ENCODE assay signal across 1 cellular context in the genomic region with DNA sequence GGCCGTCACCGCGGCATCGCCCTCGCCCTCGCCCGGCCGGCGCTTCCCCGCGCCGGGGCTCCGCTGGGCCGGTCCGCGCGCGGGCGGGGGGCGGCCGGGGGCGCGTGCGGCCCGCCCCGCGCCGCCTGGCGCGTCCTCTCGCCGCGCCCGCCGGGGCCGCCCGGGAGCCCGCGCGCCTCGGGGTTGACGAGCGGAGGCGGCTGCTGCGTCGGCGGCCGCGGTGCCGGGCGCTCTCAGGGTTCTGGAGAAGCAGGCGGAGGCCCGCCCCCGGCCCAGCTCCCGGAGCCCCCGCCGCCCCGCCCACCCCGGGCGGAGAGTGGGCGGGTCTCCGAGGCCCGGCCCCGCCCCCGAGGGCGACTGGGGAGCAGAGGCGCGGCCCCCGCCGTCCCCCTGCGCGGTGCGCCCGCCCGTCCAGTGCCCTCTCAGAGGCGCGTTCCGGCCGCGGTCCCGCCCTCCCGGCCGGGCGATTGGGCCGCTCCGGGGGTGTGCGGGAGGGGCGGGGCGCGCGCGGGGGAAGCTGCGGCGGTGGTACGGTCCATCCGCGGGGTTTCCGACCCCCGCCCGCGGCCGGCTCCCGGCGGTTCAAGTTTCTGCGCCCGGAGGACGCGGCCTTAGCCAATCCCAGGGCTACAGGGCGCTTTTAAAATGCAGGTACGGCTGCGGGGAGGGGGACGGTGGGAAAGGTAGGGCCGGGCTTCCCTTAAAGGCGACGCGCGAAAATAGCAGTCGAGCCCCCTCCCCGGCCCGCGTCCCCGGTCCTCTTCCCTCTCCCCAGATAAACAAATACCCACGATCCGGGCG.
TF ChIP-seq lines count a peak whose summit lies in the region.

A gene (minus strand): TSS at position 243 of the 801 bp plus-strand sequence. CDS start 248 bp downstream, outside the sequence.

TF ChIP-seq in Ishikawa, 13 proteins besides CTCF, POLR2A, EP300 and RAD21 (continued from another document):
- TF ChIP-seq, protein P1, sequence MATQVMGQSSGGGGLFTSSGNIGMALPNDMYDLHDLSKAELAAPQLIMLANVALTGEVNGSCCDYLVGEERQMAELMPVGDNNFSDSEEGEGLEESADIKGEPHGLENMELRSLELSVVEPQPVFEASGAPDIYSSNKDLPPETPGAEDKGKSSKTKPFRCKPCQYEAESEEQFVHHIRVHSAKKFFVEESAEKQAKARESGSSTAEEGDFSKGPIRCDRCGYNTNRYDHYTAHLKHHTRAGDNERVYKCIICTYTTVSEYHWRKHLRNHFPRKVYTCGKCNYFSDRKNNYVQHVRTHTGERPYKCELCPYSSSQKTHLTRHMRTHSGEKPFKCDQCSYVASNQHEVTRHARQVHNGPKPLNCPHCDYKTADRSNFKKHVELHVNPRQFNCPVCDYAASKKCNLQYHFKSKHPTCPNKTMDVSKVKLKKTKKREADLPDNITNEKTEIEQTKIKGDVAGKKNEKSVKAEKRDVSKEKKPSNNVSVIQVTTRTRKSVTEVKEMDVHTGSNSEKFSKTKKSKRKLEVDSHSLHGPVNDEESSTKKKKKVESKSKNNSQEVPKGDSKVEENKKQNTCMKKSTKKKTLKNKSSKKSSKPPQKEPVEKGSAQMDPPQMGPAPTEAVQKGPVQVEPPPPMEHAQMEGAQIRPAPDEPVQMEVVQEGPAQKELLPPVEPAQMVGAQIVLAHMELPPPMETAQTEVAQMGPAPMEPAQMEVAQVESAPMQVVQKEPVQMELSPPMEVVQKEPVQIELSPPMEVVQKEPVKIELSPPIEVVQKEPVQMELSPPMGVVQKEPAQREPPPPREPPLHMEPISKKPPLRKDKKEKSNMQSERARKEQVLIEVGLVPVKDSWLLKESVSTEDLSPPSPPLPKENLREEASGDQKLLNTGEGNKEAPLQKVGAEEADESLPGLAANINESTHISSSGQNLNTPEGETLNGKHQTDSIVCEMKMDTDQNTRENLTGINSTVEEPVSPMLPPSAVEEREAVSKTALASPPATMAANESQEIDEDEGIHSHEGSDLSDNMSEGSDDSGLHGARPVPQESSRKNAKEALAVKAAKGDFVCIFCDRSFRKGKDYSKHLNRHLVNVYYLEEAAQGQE (IDR thresholded peaks at IDR 0.05; ENCODE audit: low read depth): no peak
- TF ChIP-seq, protein P2, sequence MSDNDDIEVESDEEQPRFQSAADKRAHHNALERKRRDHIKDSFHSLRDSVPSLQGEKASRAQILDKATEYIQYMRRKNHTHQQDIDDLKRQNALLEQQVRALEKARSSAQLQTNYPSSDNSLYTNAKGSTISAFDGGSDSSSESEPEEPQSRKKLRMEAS (IDR thresholded peaks at IDR 0.05): peak; percentile 58
